ENCODE assay signal across 8 cellular contexts in genomic region chr18:9743200-9744016, GRCh38. TPM values are rescaled to one million over a fixed set of nuclear protein-coding genes. Genes with fewer than 3 reads are reported as not detected.
DNase-seq lines count a peak whose midpoint lies in the region; ATAC-seq and TF ChIP-seq lines count a peak whose summit lies in the region.

No MANE protein-coding gene starts in this region.

- no peak for ATAC-seq in gastroesophageal sphincter
- ATAC-seq in HG03565 (IDR thresholded peaks at IDR 0.05; ENCODE audit: unreplicated experiment) = no peak
- no peak for ATAC-seq in GM21515 (IDR thresholded peaks at IDR 0.05; ENCODE audit: unreplicated experiment)

- peak overlapping the region in 1 of 2 donors; percentile 18 for H3K4me3 ChIP-seq in gastroesophageal sphincter
- H3K4me3 ChIP-seq in spleen = no peak overlapping the region

- TF ChIP-seq CTCF in gastroesophageal sphincter (IDR thresholded peaks at IDR 0.05) (no peak), spleen (IDR thresholded peaks at IDR 0.05 in 8 of 11, conservative IDR thresholded peaks at IDR 0.05 in 3 of 11) (no peak)

- 70 to 91% methylated on average over 3 to 9 of the region's 11 CpGs for WGBS in gastroesophageal sphincter (ENCODE audit: low coverage in 1 of 2), 2 donors
- WGBS in spleen, 5 donors = 72 to 84% (median 76%) methylated on average over 11 of the region's 11 CpGs

- intact Hi-C loops in spleen (cut with DNase I; ENCODE audit: low total_unique reads) = no loop called here

- TF ChIP-seq POLR2A in gastroesophageal sphincter (IDR thresholded peaks at IDR 0.05) = no peak
- no peak for TF ChIP-seq POLR2A in spleen (IDR thresholded peaks at IDR 0.05)

- H3K36me3 ChIP-seq in gastroesophageal sphincter (no peaks in the 10 kb centered on the region), spleen (peaks cover 0 to 2% (median 0%) of the 10 kb centered on the region in 6 donors)

- H3K27ac ChIP-seq in gastroesophageal sphincter (peak overlapping the region in 3 of 4 donors; percentile 29 to 63 (median 59)), spleen (peak overlapping the region in 7 of 8 donors; percentile 15 to 75 (median 61))

- H3K27me3 ChIP-seq in gastroesophageal sphincter (no peaks in the 10 kb centered on the region), spleen (replicated peaks in 1 of 7) (peaks cover 0 to 9% (median 0%) of the 10 kb centered on the region in 7 donors)

- no peak for TF ChIP-seq EP300 in gastroesophageal sphincter (IDR thresholded peaks at IDR 0.05)

- H3K9me3 ChIP-seq in gastroesophageal sphincter (no peaks in the 10 kb centered on the region), spleen (no peaks in the 10 kb centered on the region)

- DNase-seq in HPDE6-E6E7 (ENCODE audit: extremely low spot score) (peak; percentile 94), SKM-1 (lab: John Stamatoyannopoulos, UW; ENCODE audit: unreplicated experiment) (peak; percentile 63), spleen (peak; percentile 12), midbrain (lab: John Stamatoyannopoulos, UW) (no peak)
- no peak for DNase-seq in activated CD8-positive, alpha-beta memory T cell treated with anti-CD3 and anti-CD28 coated beads, Interleukin-2, amount 50 U/mL, for 48 hours

- H3K4me1 ChIP-seq in gastroesophageal sphincter = peaks cover 0 to 27% (median 0%) of the 10 kb centered on the region in 3 donors
- H3K4me1 ChIP-seq in spleen = peaks cover 8 to 60% (median 25%) of the 10 kb centered on the region in 6 donors

RNA-seq across cellular contexts. Expression of gene RAB31, which starts 35.3 kb away (rescaled TPM):
- total RNA-seq in gastroesophageal sphincter = 100 to 1,000 TPM; 108 to 181 (median 136) TPM
- 100 to 1,000 TPM in 1 of 7 donors, 10 to 100 TPM in 6; 51.7 to 112 (median 83.1) TPM for total RNA-seq in spleen
- polyA plus RNA-seq in spleen = 10 to 100 TPM; 12.3 to 22.9 (median 15.6) TPM

Comparison
In these comparisons a context has a peak if more than half of its experiments do, and no peak if none do; other contexts are left out.
1. DNase-seq: peak in HPDE6-E6E7 (single experiment), SKM-1 (single experiment) and spleen (single experiment); none in activated CD8-positive, alpha-beta memory T cell treated with anti-CD3 and anti-CD28 coated beads, Interleukin-2, amount 50 U/mL, for 48 hours (single experiment) and midbrain (single experiment).